In the genomic region with DNA sequence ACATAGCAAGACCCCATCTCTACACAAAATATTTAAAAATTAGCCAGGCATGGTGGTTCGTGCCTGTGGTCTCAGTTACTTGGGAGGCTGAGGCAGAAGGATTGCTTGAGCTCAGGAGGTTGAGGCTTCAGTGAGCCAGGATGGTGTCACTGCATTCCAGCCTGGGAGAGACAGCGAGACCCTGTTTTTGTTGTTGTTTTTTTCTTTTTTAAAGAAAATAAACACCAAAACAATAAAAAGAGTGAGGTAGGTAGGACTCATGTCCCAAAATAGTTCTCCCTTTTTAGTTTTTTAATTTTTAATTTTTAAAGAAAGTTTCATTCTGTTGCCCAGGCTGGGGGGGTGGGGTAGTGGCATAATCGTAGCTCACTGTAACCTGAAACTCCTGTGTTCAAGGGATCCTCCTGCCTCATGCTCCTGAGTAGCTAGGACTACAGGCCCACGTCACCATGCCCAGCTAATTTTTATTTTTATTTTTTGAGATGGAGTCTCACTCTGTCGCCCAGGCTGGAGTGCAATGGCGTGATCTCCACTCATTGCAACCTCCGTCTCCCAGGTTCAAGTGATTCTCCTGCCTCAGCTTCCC, we compare ENCODE assay signal across 12 cellular contexts. TPM values are rescaled to one million over a fixed set of nuclear protein-coding genes. Genes with fewer than 3 reads are reported as not detected.
DNase-seq lines count a peak whose midpoint lies in the region; ATAC-seq, FAIRE-seq and TF ChIP-seq lines count a peak whose summit lies in the region.
"Had no signal": no experiment of that assay in that cellular context is flagged by ENCODE, and none has a peak within 500 bp of the region (broad histone marks: within the 10 kb centered on the region; RNA-seq: fewer than 3 reads in every experiment).

No MANE protein-coding gene starts in this region.

- peaks cover 33% of the 10 kb centered on the region for H3K79me1 ChIP-seq in trophoblast cell (ENCODE audit: low read length)

- DNase-seq in CD4-positive, CD25-positive, alpha-beta regulatory T cell, result no peak
- DNase-seq in M059J (ENCODE audit: low read depth), result peak; percentile 72
- no peak for DNase-seq in dorsolateral prefrontal cortex
- peak in 1 of 2 donors; percentile 49 for DNase-seq in trophoblast cell
- no peak for DNase-seq in NK-92 (lab: John Stamatoyannopoulos, UW; ENCODE audit: unreplicated experiment)
- DNase-seq in frontal cortex (ENCODE audit: low spot score in 2 of 2), result no peak
- no peak for DNase-seq in NCI-H2171 (lab: John Stamatoyannopoulos, UW)
- DNase-seq: activated CD4-positive, CD25-positive, alpha-beta regulatory T cell; EL; glutamatergic neuron; NCI-H524 had no signal

- no peak for ATAC-seq in CD4-positive, CD25-positive, alpha-beta regulatory T cell (ENCODE audit: low read depth in 2 of 2)
- ATAC-seq in HG03565 (IDR thresholded peaks at IDR 0.05; ENCODE audit: unreplicated experiment), result no peak

- H3K4me1 ChIP-seq in CD4-positive, CD25-positive, alpha-beta regulatory T cell (ENCODE audit: control insufficient read depth, insufficient read depth, low read length, poor library complexity, severe bottlenecking), result peaks cover 36% of the 10 kb centered on the region
- H3K4me1 ChIP-seq in trophoblast cell (ENCODE audit: control insufficient read depth in 1 of 2, insufficient read depth in 2 of 2, low read length in 2 of 2), result peaks cover 22 to 28% of the 10 kb centered on the region in 2 experiments

- H3K23ac ChIP-seq in trophoblast cell (ENCODE audit: low read length), result no peak overlapping the region

- peak overlapping the region; percentile 64 for H2BK120ac ChIP-seq in trophoblast cell (ENCODE audit: insufficient read depth, low read length, poor library complexity)

- peak overlapping the region; percentile 81 for H2BK12ac ChIP-seq in trophoblast cell (ENCODE audit: low read length)

- no peak overlapping the region for H3K18ac ChIP-seq in trophoblast cell (ENCODE audit: low read length)

- no peak for TF ChIP-seq CTCF in dorsolateral prefrontal cortex (IDR thresholded peaks at IDR 0.05 in 54 of 56, conservative IDR thresholded peaks at IDR 0.05 in 2 of 56; ENCODE audit: low read depth in 1 of 56, partially characterized antibody in 56 of 56)

- no peak for FAIRE-seq in frontal cortex (lab: Jason Lieb, UNC)

- H3K4ac ChIP-seq in trophoblast cell (ENCODE audit: low read depth, low read length), result peak overlapping the region; percentile 3

- peaks cover 10 to 39% (median 15%) of the 10 kb centered on the region in 4 donors for H3K4me1 Mint-ChIP-seq in CD4-positive, CD25-positive, alpha-beta regulatory T cell

- H3K9me3 Mint-ChIP-seq in CD4-positive, CD25-positive, alpha-beta regulatory T cell, result peaks cover 0 to 2% (median 0%) of the 10 kb centered on the region in 7 donors

- no peaks in the 10 kb centered on the region for H3K27me3 ChIP-seq in CD4-positive, CD25-positive, alpha-beta regulatory T cell (ENCODE audit: control insufficient read depth, insufficient read depth, low read length)
- H3K27me3 ChIP-seq in dorsolateral prefrontal cortex, result no peaks in the 10 kb centered on the region
- H3K27me3 ChIP-seq in trophoblast cell (ENCODE audit: insufficient read depth, low read length), result no peaks in the 10 kb centered on the region

- peak overlapping the region in 2 of 3 donors; percentile 100 for H3K27ac Mint-ChIP-seq in CD4-positive, CD25-positive, alpha-beta regulatory T cell

- no peaks in the 10 kb centered on the region for H3K36me3 Mint-ChIP-seq in CD4-positive, CD25-positive, alpha-beta regulatory T cell

- no peaks in the 10 kb centered on the region for H3K9me3 ChIP-seq in CD4-positive, CD25-positive, alpha-beta regulatory T cell (ENCODE audit: control insufficient read depth in 2 of 2, low read length in 2 of 2)
- no peaks in the 10 kb centered on the region for H3K9me3 ChIP-seq in trophoblast cell (ENCODE audit: insufficient read depth, low read depth, low read length)

- intact Hi-C loops in dorsolateral prefrontal cortex (cut with DNase I), result loop anchor here (5.0 kb wide), 1 partner anchor 34 kb away; no protein-coding TSS in a partner anchor

- no peaks in the 10 kb centered on the region for H3K27me3 Mint-ChIP-seq in CD4-positive, CD25-positive, alpha-beta regulatory T cell

- no peak overlapping the region for H3K9ac ChIP-seq in trophoblast cell (ENCODE audit: low read length)

- WGBS in trophoblast cell (ENCODE audit: extremely low coverage, insufficient coverage, insufficient read length), result no CpG with 5 or more reads among the region's 7 CpGs

- no peak overlapping the region for H3K4me3 ChIP-seq in CD4-positive, CD25-positive, alpha-beta regulatory T cell (ENCODE audit: low read depth, low read length)
- H3K4me3 ChIP-seq in dorsolateral prefrontal cortex, result no peak overlapping the region
- H3K4me3 ChIP-seq in trophoblast cell (ENCODE audit: low read depth, low read length), result no peak overlapping the region

- H3K4me2 ChIP-seq in trophoblast cell (ENCODE audit: low read length), result no peak overlapping the region

- no peak overlapping the region for H2AFZ ChIP-seq in trophoblast cell (ENCODE audit: insufficient read depth, low read length, poor library complexity)

- peak overlapping the region; percentile 55 for H4K91ac ChIP-seq in trophoblast cell (ENCODE audit: low read depth, low read length)

- H2AK5ac ChIP-seq in trophoblast cell (ENCODE audit: low read length), result no peak overlapping the region

- peak overlapping the region; percentile 90 for H3K27ac ChIP-seq in CD4-positive, CD25-positive, alpha-beta regulatory T cell (ENCODE audit: insufficient read depth, low read length, poor library complexity, severe bottlenecking)
- H3K27ac ChIP-seq in dorsolateral prefrontal cortex (peak overlapping the region in 56 of 59 donors; percentile 48 to 100 (median 97)), trophoblast cell (ENCODE audit: low read depth, low read length) (no peak overlapping the region)

- no peak overlapping the region for H2BK5ac ChIP-seq in trophoblast cell (ENCODE audit: low read depth, low read length, poor library complexity)

- no peak overlapping the region for H4K12ac ChIP-seq in trophoblast cell (ENCODE audit: low read depth, low read length)

- no peak overlapping the region for H4K8ac ChIP-seq in trophoblast cell (ENCODE audit: low read depth, low read length)

- H3K36me3 ChIP-seq in CD4-positive, CD25-positive, alpha-beta regulatory T cell (ENCODE audit: control insufficient read depth, insufficient read depth, low read length), result no peaks in the 10 kb centered on the region
- no peaks in the 10 kb centered on the region for H3K36me3 ChIP-seq in trophoblast cell (ENCODE audit: control insufficient read depth in 1 of 2, insufficient read depth in 2 of 2, low read length in 2 of 2)

- H3K14ac ChIP-seq in trophoblast cell (ENCODE audit: low read length), result no peak overlapping the region

- H3K79me2 ChIP-seq in trophoblast cell (ENCODE audit: control insufficient read depth, insufficient read depth, low read length, poor library complexity), result peaks cover 20% of the 10 kb centered on the region

- peak overlapping the region in 2 of 4 donors; percentile 57 to 90 for H3K4me3 Mint-ChIP-seq in CD4-positive, CD25-positive, alpha-beta regulatory T cell

RNA-seq across cellular contexts. Expression of a gene that starts 25.5 kb away (rescaled TPM):
- total RNA-seq in CD4-positive, CD25-positive, alpha-beta regulatory T cell, result 36,047 TPM
- 1,000 to 10,000 TPM; 2,329 to 3,603 (median 2,794) TPM for polyA plus RNA-seq in CD4-positive, CD25-positive, alpha-beta regulatory T cell
- 370 and 608 TPM in 2 replicates for total RNA-seq in M059J (2014; rRNA removed; shearing (Covaris generic))
- total RNA-seq in dorsolateral prefrontal cortex, result over 10,000 TPM in 119 of 120 experiments, 1,000 to 10,000 TPM in 1; 7,808 to 28,438 (median 16,246) TPM
- 597 and 615 TPM in 2 replicates for polyA plus RNA-seq in trophoblast cell (2013)
- 6,549 TPM for total RNA-seq in frontal cortex

RNA-seq across cellular contexts. Expression of a gene that starts 50.8 kb away (rescaled TPM):
- total RNA-seq in CD4-positive, CD25-positive, alpha-beta regulatory T cell, result 890 TPM
- 1 to 10 TPM; 1.4 to 3.1 (median 1.9) TPM for polyA plus RNA-seq in CD4-positive, CD25-positive, alpha-beta regulatory T cell
- total RNA-seq in M059J (2014; rRNA removed; shearing (Covaris generic)), result 3.9 and 6.5 TPM in 2 replicates
- total RNA-seq in dorsolateral prefrontal cortex, result 1,000 to 10,000 TPM in 5 of 120 experiments, 100 to 1,000 TPM in 115; 106 to 1,508 (median 405) TPM
- 11.1 and 12.7 TPM in 2 replicates for polyA plus RNA-seq in trophoblast cell (2013)
- total RNA-seq in frontal cortex, result 1.6 TPM

RNA-seq across cellular contexts. Expression of a gene that starts 51.5 kb away (rescaled TPM):
- 59.0 TPM for total RNA-seq in CD4-positive, CD25-positive, alpha-beta regulatory T cell
- 10 to 100 TPM; 24.3 to 31.2 (median 29.0) TPM for polyA plus RNA-seq in CD4-positive, CD25-positive, alpha-beta regulatory T cell
- 59.7 and 96.5 TPM in 2 replicates for total RNA-seq in M059J (2014; rRNA removed; shearing (Covaris generic))
- 100 to 1,000 TPM in 34 of 120 experiments, 10 to 100 TPM in 86; 71.5 to 120 (median 93.9) TPM for total RNA-seq in dorsolateral prefrontal cortex
- 117 and 118 TPM in 2 replicates for polyA plus RNA-seq in trophoblast cell (2013)
- 39.1 TPM for total RNA-seq in frontal cortex

Comparison
In these comparisons a context has a peak if more than half of its experiments do, and no peak if none do; other contexts are left out.
1. RNA of a gene that starts 25.5 kb away (total RNA-seq): 36,047 TPM in CD4-positive, CD25-positive, alpha-beta regulatory T cell (single experiment), 7,808 to 28,438 TPM in dorsolateral prefrontal cortex and 6,549 TPM in frontal cortex (single experiment); 370 to 608 TPM in M059J; every median in the first group is over 10 times any median in the second.
2. RNA of a gene that starts 50.8 kb away (total RNA-seq): 890 TPM in CD4-positive, CD25-positive, alpha-beta regulatory T cell (single experiment) and 106 to 1,508 TPM in dorsolateral prefrontal cortex; 3.9 to 6.5 TPM in M059J and 1.6 TPM in frontal cortex (single experiment); every median in the first group is over 10 times any median in the second.